Comparison of ENCODE assay signal across 13 cellular contexts in the genomic region with DNA sequence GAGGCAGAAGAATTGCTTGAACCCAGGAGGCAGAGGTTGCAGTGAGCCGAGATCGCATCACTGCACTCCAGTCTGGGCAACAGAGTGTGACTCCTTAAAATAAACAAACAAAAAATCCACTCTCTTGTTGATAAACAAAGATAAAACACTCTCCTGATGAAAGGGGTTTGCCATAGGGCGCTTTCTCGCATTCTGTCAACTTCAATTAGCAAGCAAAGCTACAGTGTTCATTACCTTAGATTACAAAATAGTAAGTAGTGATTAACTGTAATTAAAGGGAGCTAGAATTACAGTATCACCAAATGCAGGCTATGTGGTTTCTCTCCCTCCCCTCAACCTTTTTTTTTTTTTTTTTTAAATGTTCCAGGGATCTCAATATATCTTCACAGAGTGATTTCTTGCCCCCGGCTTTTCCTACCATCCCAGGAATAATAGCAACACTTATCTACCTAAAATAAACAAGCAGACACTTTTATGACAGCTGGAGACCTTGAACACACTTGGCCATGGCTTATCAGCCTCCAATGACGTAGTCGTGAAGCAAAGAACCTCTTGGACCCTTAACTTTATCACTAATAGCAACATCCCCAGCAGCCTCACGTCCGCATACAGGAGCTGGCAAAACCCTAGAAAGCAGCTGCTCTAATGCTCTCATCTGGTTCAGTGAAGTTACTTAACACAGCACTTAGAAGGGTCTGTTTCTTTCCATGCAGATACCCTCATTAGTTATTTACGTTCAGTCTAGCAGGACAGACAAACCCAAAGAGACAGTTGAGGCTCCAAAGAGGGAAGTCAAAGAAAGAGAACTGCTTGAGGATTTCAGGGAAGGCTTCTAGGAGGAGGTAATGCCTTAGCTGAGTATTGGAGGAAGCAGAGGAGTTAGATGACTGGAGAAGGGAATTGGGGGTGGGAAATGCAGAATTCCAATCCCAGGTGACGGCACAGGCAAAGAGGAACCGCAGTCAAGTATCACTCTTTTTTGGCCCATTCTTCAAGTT. TPM values are rescaled to one million over a fixed set of nuclear protein-coding genes. Genes with fewer than 3 reads are reported as not detected.
DNase-seq lines count a peak whose midpoint lies in the region; ATAC-seq and TF ChIP-seq lines count a peak whose summit lies in the region.
"Had no signal": no experiment of that assay in that cellular context is flagged by ENCODE, and none has a peak within 500 bp of the region (broad histone marks: within the 10 kb centered on the region; RNA-seq: fewer than 3 reads in every experiment).

No MANE protein-coding gene starts in this region.

- intact Hi-C loops in testis (cut with DNase I; ENCODE audit: low total_unique reads) = no loop called here

- TF ChIP-seq CTCF in testis (IDR thresholded peaks at IDR 0.05) = no peak

- H3K4me3 ChIP-seq in SJCRH30 (no peak overlapping the region), testis (no peak overlapping the region)

- 48 to 61% methylated on average over 12 of the region's 12 CpGs for WGBS in testis, 2 donors

- ATAC-seq in GM21367 (IDR thresholded peaks at IDR 0.05; ENCODE audit: unreplicated experiment) (no peak), HG02623 (IDR thresholded peaks at IDR 0.05; ENCODE audit: unreplicated experiment) (no peak)
- ATAC-seq: T-cell had no signal

- DNase-seq in NCI-H2227 (lab: John Stamatoyannopoulos, UW; ENCODE audit: unreplicated experiment) (peak; percentile 18), NCI-H2227 treated with DMSO at 0.1 percent for 48 hours (lab: John Stamatoyannopoulos, UW) (no peak), SJCRH30 (peak; percentile 43 to 66), iris pigment epithelial cell (ENCODE audit: low read depth) (peak; percentile 24), testis (peak; percentile 49)
- no peak for DNase-seq in activated naive CD4-positive, alpha-beta T cell treated with Interleukin-2 at 50 U/mL for 16 hours
- DNase-seq: ACHN; GDM1; Kasumi-1; stimulated activated CD4-positive, alpha-beta T cell treated with anti-CD3 and anti-CD28 coated beads, Interleukin-12 subunit alpha, Interleukin-12 subunit beta, amount 100 ng/mL, for 4 hours; T-cell had no signal

- H3K27ac ChIP-seq in SJCRH30 (no peak overlapping the region), testis (peak overlapping the region in 1 of 2 donors; percentile 68)

- no peaks in the 10 kb centered on the region for H3K36me3 ChIP-seq in SJCRH30
- no peaks in the 10 kb centered on the region for H3K36me3 ChIP-seq in testis (ENCODE audit: low read depth, missing control alignments)

- peaks cover 17% of the 10 kb centered on the region for H3K4me1 ChIP-seq in SJCRH30
- peaks cover 18% of the 10 kb centered on the region for H3K4me1 ChIP-seq in testis

- TF ChIP-seq POLR2A in testis (IDR thresholded peaks at IDR 0.05) = no peak

- H3K9me3 ChIP-seq in SJCRH30 (replicated peaks) = no peaks in the 10 kb centered on the region
- no peaks in the 10 kb centered on the region for H3K9me3 ChIP-seq in testis

- H3K27me3 ChIP-seq in SJCRH30 (no peaks in the 10 kb centered on the region), testis (no peaks in the 10 kb centered on the region)

RNA-seq across cellular contexts. Expression of a gene that starts 37.9 kb away (rescaled TPM):
- total RNA-seq in SJCRH30 (2014; rRNA removed; shearing (Covaris generic)) = 0.42 and 0.71 TPM in 2 replicates
- 10 to 100 TPM; 31.8 to 67.0 TPM for total RNA-seq in testis
- 21.0 TPM for polyA plus RNA-seq in testis (ENCODE audit: insufficient read depth, low read depth, low replicate concordance)

Comparison
In these comparisons a context has a peak if more than half of its experiments do, and no peak if none do; other contexts are left out.
1. DNase-seq: peak in NCI-H2227 (single experiment), SJCRH30 (2 of 2), iris pigment epithelial cell (single experiment) and testis (single experiment); none in NCI-H2227 treated with DMSO at 0.1 percent for 48 hours (single experiment) and activated naive CD4-positive, alpha-beta T cell treated with Interleukin-2 at 50 U/mL for 16 hours (single experiment).
2. RNA of a gene that starts 37.9 kb away (total RNA-seq): 31.8 to 67.0 TPM in testis; 0.42 to 0.71 TPM in SJCRH30; every median in the first group is over 10 times any median in the second.